Comparison of ENCODE assay signal across 2 cellular contexts in genomic region chr1:182770193-182770592, GRCh38.
A peak's percentile ranks its signal among the peaks of the same experiment; 100 is the strongest.
TF ChIP-seq lines count a peak whose summit lies in the region.

No MANE protein-coding gene starts in this region.

TF ChIP-seq in liver, 16 proteins besides CTCF, POLR2A, EP300 and RAD21 (continued from another document):
- no peak for TF ChIP-seq HNF4A (conservative IDR thresholded peaks at IDR 0.05)
- no peak for TF ChIP-seq MAX (IDR thresholded peaks at IDR 0.05)
- TF ChIP-seq HNF4G (IDR thresholded peaks at IDR 0.05): no peak
- TF ChIP-seq YY1 (IDR thresholded peaks at IDR 0.05): no peak
- TF ChIP-seq TAF1 (conservative IDR thresholded peaks at IDR 0.05): no peak
- no peak for TF ChIP-seq REST (IDR thresholded peaks at IDR 0.05)
- TF ChIP-seq ZBTB33 (IDR thresholded peaks at IDR 0.05): no peak
- TF ChIP-seq FOXA2 (IDR thresholded peaks at IDR 0.05): no peak
- TF ChIP-seq SP1 (IDR thresholded peaks at IDR 0.05): peak; percentile 43

TF ChIP-seq in HepG2, 621 proteins besides CTCF, POLR2A, EP300 and RAD21 (continued from another document):
- TF ChIP-seq ZXDC (CRISPR knock-in tag; IDR thresholded peaks at IDR 0.05) (no peak), ZNF646 (CRISPR knock-in tag; IDR thresholded peaks at IDR 0.05) (no peak), ZNF3 (CRISPR knock-in tag; IDR thresholded peaks at IDR 0.05) (no peak), ZNF431 (CRISPR knock-in tag; IDR thresholded peaks at IDR 0.05; ENCODE audit: borderline replicate concordance, low read depth) (no peak), ZNF674 (CRISPR knock-in tag; IDR thresholded peaks at IDR 0.05; ENCODE audit: low read depth) (no peak), ZNF784 (CRISPR knock-in tag; IDR thresholded peaks at IDR 0.05; ENCODE audit: borderline replicate concordance) (no peak), ZBTB7A (CRISPR knock-in tag; IDR thresholded peaks at IDR 0.05) (no peak), ZNF513 (CRISPR knock-in tag; conservative IDR thresholded peaks at IDR 0.05) (no peak), TBP (CRISPR knock-in tag; IDR thresholded peaks at IDR 0.05) (no peak), ZNF256 (CRISPR knock-in tag; conservative IDR thresholded peaks at IDR 0.05) (no peak), ZNF574 (CRISPR knock-in tag; IDR thresholded peaks at IDR 0.05) (no peak)
